8 cellular contexts compared by ENCODE assay signal in genomic region chr16:1965610-1966009, GRCh38. TPM values are rescaled to one million over a fixed set of nuclear protein-coding genes. Genes with fewer than 3 reads are reported as not detected.
A peak's percentile ranks its signal among the peaks of the same experiment; 100 is the strongest.
DNase-seq lines count a peak whose midpoint lies in the region; ATAC-seq, FAIRE-seq and TF ChIP-seq lines count a peak whose summit lies in the region.

No MANE protein-coding gene starts in this region.

- H3K27me3 ChIP-seq in lower lobe of right lung (ENCODE audit: low read depth) (no peaks in the 10 kb centered on the region), upper lobe of left lung (no peaks in the 10 kb centered on the region)

- peaks cover 22% of the 10 kb centered on the region for H3K36me3 Mint-ChIP-seq in activated naive CD4-positive, alpha-beta T cell treated with anti-CD3 and anti-CD28 coated beads, Interleukin-2, amount 50 U/mL, for 24 hours

- H3K4me1 ChIP-seq in lower lobe of right lung (peaks cover 33% of the 10 kb centered on the region), upper lobe of left lung (peaks cover 19 to 39% (median 25%) of the 10 kb centered on the region in 4 donors)

- no peak for DNase-seq in activated naive CD4-positive, alpha-beta T cell treated with Interleukin-2 at 50 U/mL for 16 hours
- DNase-seq in astrocyte of the cerebellum (ENCODE audit: low read depth), result no peak
- DNase-seq in lower lobe of right lung, result no peak
- DNase-seq in upper lobe of left lung, result no peak
- no peak for DNase-seq in GM20000 (ENCODE audit: low spot score)
- DNase-seq in urothelium cell line (ENCODE audit: low spot score), result no peak

- H3K27ac Mint-ChIP-seq in activated naive CD4-positive, alpha-beta T cell treated with anti-CD3 and anti-CD28 coated beads, Interleukin-2, amount 50 U/mL, for 24 hours, result peak overlapping the region; percentile 95

- TF ChIP-seq EP300 in upper lobe of left lung (IDR thresholded peaks at IDR 0.05), result no peak

- no peaks in the 10 kb centered on the region for H3K27me3 Mint-ChIP-seq in activated naive CD4-positive, alpha-beta T cell treated with anti-CD3 and anti-CD28 coated beads, Interleukin-2, amount 50 U/mL, for 24 hours

- H3K4me1 Mint-ChIP-seq in activated naive CD4-positive, alpha-beta T cell treated with anti-CD3 and anti-CD28 coated beads, Interleukin-2, amount 50 U/mL, for 24 hours, result peaks cover 24% of the 10 kb centered on the region

- no peak for TF ChIP-seq POLR2A in upper lobe of left lung (IDR thresholded peaks at IDR 0.05)

- peak overlapping the region; percentile 98 for H3K4me3 ChIP-seq in astrocyte of the cerebellum (ENCODE audit: low read depth, low read length)
- peak overlapping the region; percentile 92 for H3K4me3 ChIP-seq in lower lobe of right lung
- peak overlapping the region; percentile 85 to 91 (median 88) for H3K4me3 ChIP-seq in upper lobe of left lung

- H3K27ac ChIP-seq in lower lobe of right lung (peak overlapping the region; percentile 98), upper lobe of left lung (peak overlapping the region; percentile 98 to 100 (median 98))

- H3K36me3 ChIP-seq in lower lobe of right lung (peaks cover 26% of the 10 kb centered on the region), upper lobe of left lung (peaks cover 14 to 34% (median 23%) of the 10 kb centered on the region in 4 donors)

- in situ Hi-C loops in astrocyte of the cerebellum (cut with HindIII; ENCODE audit: low sequenced_read_pairs), result no loop called here

- no peaks in the 10 kb centered on the region for H3K9me3 Mint-ChIP-seq in activated naive CD4-positive, alpha-beta T cell treated with anti-CD3 and anti-CD28 coated beads, Interleukin-2, amount 50 U/mL, for 24 hours

- no peak for TF ChIP-seq CTCF in astrocyte of the cerebellum (IDR thresholded peaks at IDR 0.05; ENCODE audit: low read depth, low read length, missing control alignments)
- TF ChIP-seq CTCF in lower lobe of right lung (IDR thresholded peaks at IDR 0.05), result no peak
- no peak for TF ChIP-seq CTCF in upper lobe of left lung (IDR thresholded peaks at IDR 0.05)
- TF ChIP-seq CTCF in GM20000 (IDR thresholded peaks at IDR 0.05; ENCODE audit: extremely low read depth, missing control alignments), result no peak

- no peak for FAIRE-seq in urothelium cell line (lab: Jason Lieb, UNC)

- ATAC-seq in lower lobe of right lung (peak in 1 of 2 donors; percentile 2), upper lobe of left lung (ENCODE audit: low FRiP score in 2 of 2) (no peak), GM18502 (IDR thresholded peaks at IDR 0.05; ENCODE audit: poor library complexity, unreplicated experiment) (no peak)

- intact Hi-C loops in lower lobe of right lung (cut with DNase I), result no loop called here

- peak overlapping the region; percentile 94 for H3K4me3 Mint-ChIP-seq in activated naive CD4-positive, alpha-beta T cell treated with anti-CD3 and anti-CD28 coated beads, Interleukin-2, amount 50 U/mL, for 24 hours

- no peaks in the 10 kb centered on the region for H3K9me3 ChIP-seq in lower lobe of right lung
- H3K9me3 ChIP-seq in upper lobe of left lung, result no peaks in the 10 kb centered on the region

- 45 to 47% methylated on average over 5 to 7 of the region's 9 CpGs for WGBS in upper lobe of left lung, 2 donors

RNA-seq across cellular contexts. Expression of gene RPS2, which starts 1.0 kb away (rescaled TPM):
- 1,721 TPM for total RNA-seq in lower lobe of right lung
- 1,000 to 10,000 TPM; 1,128 to 1,943 (median 1,579) TPM for total RNA-seq in upper lobe of left lung

RNA-seq across cellular contexts. Expression of gene RNF151, which starts 1.0 kb away (rescaled TPM):
- total RNA-seq in lower lobe of right lung, result not detected
- under 1 TPM in 1 of 6 donors, not detected in 5; 0.37 TPM for total RNA-seq in upper lobe of left lung

RNA-seq across cellular contexts. Expression of gene TBL3, which starts 6.2 kb away (rescaled TPM):
- 25.6 TPM for total RNA-seq in lower lobe of right lung
- 10 to 100 TPM; 22.0 to 51.6 (median 35.0) TPM for total RNA-seq in upper lobe of left lung

RNA-seq across cellular contexts. Expression of gene NDUFB10, which starts 6.3 kb away (rescaled TPM):
- total RNA-seq in lower lobe of right lung, result 85.8 TPM
- total RNA-seq in upper lobe of left lung, result 100 to 1,000 TPM in 4 of 6 donors, 10 to 100 TPM in 2; 76.5 to 245 (median 107) TPM

RNA-seq across cellular contexts. Expression of gene RPL3L, which starts 11.1 kb away (rescaled TPM):
- total RNA-seq in lower lobe of right lung, result not detected
- not detected for total RNA-seq in upper lobe of left lung
